Comparison of ENCODE assay signal across 14 cellular contexts in genomic region chr10:101682172-101682825, GRCh38. TPM values are rescaled to one million over a fixed set of nuclear protein-coding genes. Genes with fewer than 3 reads are reported as not detected.
DNase-seq lines count a peak whose midpoint lies in the region; ATAC-seq and TF ChIP-seq lines count a peak whose summit lies in the region.
"Had no signal": no experiment of that assay in that cellular context is flagged by ENCODE, and none has a peak within 500 bp of the region (broad histone marks: within the 10 kb centered on the region; RNA-seq: fewer than 3 reads in every experiment).

No MANE protein-coding gene starts in this region.

- H2AFZ ChIP-seq in PC-9 = no peak overlapping the region

- H3K4me2 ChIP-seq in PC-9 = peak overlapping the region; percentile 38; the same call in 1 of the 2 replicates

- no peak overlapping the region for H3K4me3 Mint-ChIP-seq in activated CD4-positive, alpha-beta T cell treated with anti-CD3 and anti-CD28 coated beads for 36 hours
- H3K4me3 Mint-ChIP-seq in activated T-cell treated with anti-CD3 and anti-CD28 coated beads, Interleukin-2, amount 50 U/mL, for 24 hours = no peak overlapping the region
- H3K4me3 Mint-ChIP-seq: activated CD4-positive, alpha-beta T cell treated with anti-CD3 and anti-CD28 coated beads, Interleukin-2, amount 10 ng/mL, durations not matched to agents 7 days and 5 days; activated naive CD8-positive, alpha-beta T cell treated with anti-CD3 and anti-CD28 coated beads, Interleukin-2, amount 50 U/mL, for 24 hours had no signal

- H3K4me1 ChIP-seq in PC-9 (replicated peaks; ENCODE audit: insufficient read depth) = no peaks in the 10 kb centered on the region
- peaks cover 41% of the 10 kb centered on the region for H3K4me1 ChIP-seq in psoas muscle

- no peak overlapping the region for H3K4me3 ChIP-seq in PC-9
- H3K4me3 ChIP-seq in psoas muscle = no peak overlapping the region
- H3K4me3 ChIP-seq in H7 (ENCODE audit: insufficient read depth, low read depth, low read length) = no peak overlapping the region
- H3K4me3 ChIP-seq: SJCRH30 had no signal

- ATAC-seq in psoas muscle = no peak
- ATAC-seq in activated CD4-positive, alpha-beta T cell treated with anti-CD3 and anti-CD28 coated beads for 36 hours = no peak
- ATAC-seq: activated naive CD8-positive, alpha-beta T cell treated with anti-CD3 and anti-CD28 coated beads, Interleukin-2, amount 50 U/mL, for 24 hours had no signal

- intact Hi-C loops in PC-9 (cut with micrococcal nuclease; ENCODE audit: unreplicated experiment) (no loop called here), psoas muscle (cut with DNase I) (no loop called here)
- intact Hi-C loops in activated CD4-positive, alpha-beta T cell treated with anti-CD3 and anti-CD28 coated beads for 36 hours (cut with DNase I, micrococcal nuclease) = no loop called here

- WGBS in psoas muscle, 3 donors = 6 to 28% (median 12%) methylated on average over 2 of the region's 2 CpGs

- no peaks in the 10 kb centered on the region for H3K27me3 Mint-ChIP-seq in activated CD4-positive, alpha-beta T cell treated with anti-CD3 and anti-CD28 coated beads for 36 hours
- H3K27me3 Mint-ChIP-seq in activated T-cell treated with anti-CD3 and anti-CD28 coated beads, Interleukin-2, amount 50 U/mL, for 24 hours = no peaks in the 10 kb centered on the region
- H3K27me3 Mint-ChIP-seq: activated CD4-positive, alpha-beta T cell treated with anti-CD3 and anti-CD28 coated beads, Interleukin-2, amount 10 ng/mL, durations not matched to agents 7 days and 5 days; activated naive CD8-positive, alpha-beta T cell treated with anti-CD3 and anti-CD28 coated beads, Interleukin-2, amount 50 U/mL, for 24 hours had no signal

- H3K4me1 Mint-ChIP-seq in activated CD4-positive, alpha-beta T cell treated with anti-CD3 and anti-CD28 coated beads for 36 hours = peaks cover 35% of the 10 kb centered on the region
- peaks cover 42% of the 10 kb centered on the region for H3K4me1 Mint-ChIP-seq in activated T-cell treated with anti-CD3 and anti-CD28 coated beads, Interleukin-2, amount 50 U/mL, for 24 hours (ENCODE audit: low read depth)

- POLR2A ChIA-PET in PC-9 (lab: Charles Lee; ENCODE audit: unreplicated experiment) = interaction anchor here (0.6 kb wide), 1 partner anchor 170 kb away, joined by 9 read pairs; no protein-coding TSS in a partner anchor
- POLR2A ChIA-PET in activated CD4-positive, alpha-beta T cell treated with anti-CD3 and anti-CD28 coated beads for 36 hours (lab: Charles Lee) = no interaction called here

- H3K36me3 Mint-ChIP-seq in activated CD4-positive, alpha-beta T cell treated with anti-CD3 and anti-CD28 coated beads for 36 hours (ENCODE audit: low read depth) = peaks cover 14% of the 10 kb centered on the region
- peaks cover 17% of the 10 kb centered on the region for H3K36me3 Mint-ChIP-seq in activated T-cell treated with anti-CD3 and anti-CD28 coated beads, Interleukin-2, amount 50 U/mL, for 24 hours (ENCODE audit: low read depth)

- H3K27ac ChIP-seq in PC-9 = 0 out of 2 replicates have a peak overlapping the region, but pooled peaks have one; percentile 16
- peak overlapping the region; percentile 4 for H3K27ac ChIP-seq in psoas muscle

- H3K9me3 Mint-ChIP-seq in activated CD4-positive, alpha-beta T cell treated with anti-CD3 and anti-CD28 coated beads for 36 hours (ENCODE audit: low read depth) = peaks cover 2% of the 10 kb centered on the region
- H3K9me3 Mint-ChIP-seq in activated T-cell treated with anti-CD3 and anti-CD28 coated beads, Interleukin-2, amount 50 U/mL, for 24 hours = peaks cover under 1% of the 10 kb centered on the region

- H3K9me3 ChIP-seq in PC-9 (ENCODE audit: insufficient read depth, low read depth) = no peaks in the 10 kb centered on the region
- H3K9me3 ChIP-seq in psoas muscle = no peaks in the 10 kb centered on the region

- no peaks in the 10 kb centered on the region for H3K36me3 ChIP-seq in PC-9 (ENCODE audit: low read depth)
- H3K36me3 ChIP-seq in psoas muscle (ENCODE audit: insufficient read depth in 1 of 2, low read depth in 1 of 2) = no peaks in the 10 kb centered on the region
- no peaks in the 10 kb centered on the region for H3K36me3 ChIP-seq in H7 (replicated peaks; ENCODE audit: control insufficient read depth, insufficient read depth, low read length)

- no peaks in the 10 kb centered on the region for H3K27me3 ChIP-seq in PC-9 (ENCODE audit: insufficient read depth, low read depth)
- no peaks in the 10 kb centered on the region for H3K27me3 ChIP-seq in psoas muscle (ENCODE audit: insufficient read depth in 3 of 3, low read length in 2 of 3)
- no peaks in the 10 kb centered on the region for H3K27me3 ChIP-seq in H7 (ENCODE audit: control insufficient read depth, insufficient read depth, low read length)
- H3K27me3 ChIP-seq: SJCRH30 had no signal

- no peaks in the 10 kb centered on the region for H3K79me2 ChIP-seq in PC-9 (ENCODE audit: low read depth)

- no TSS peak for BruUV-seq in PC-9 (replicated peaks; lab: Mats Ljungman, UMichigan)

- no peaks in the 10 kb centered on the region for H3F3A ChIP-seq in PC-9 (ENCODE audit: insufficient read depth, low read depth)

- no peaks in the 10 kb centered on the region for H3K9me2 ChIP-seq in PC-9 (ENCODE audit: insufficient read depth)

- CTCF ChIA-PET in PC-9 (lab: Charles Lee) = no interaction called here
- CTCF ChIA-PET in activated CD4-positive, alpha-beta T cell treated with anti-CD3 and anti-CD28 coated beads for 36 hours (lab: Charles Lee) = interaction anchor here (0.7 to 1.4 kb wide), 2 partner anchors 29 to 296 kb away, joined by 3 to 5 read pairs; no protein-coding TSS in a partner anchor

- no peak overlapping the region for H3K27ac Mint-ChIP-seq in activated CD4-positive, alpha-beta T cell treated with anti-CD3 and anti-CD28 coated beads for 36 hours
- no peak overlapping the region for H3K27ac Mint-ChIP-seq in activated T-cell treated with anti-CD3 and anti-CD28 coated beads, Interleukin-2, amount 50 U/mL, for 24 hours
- H3K27ac Mint-ChIP-seq: activated CD4-positive, alpha-beta T cell treated with anti-CD3 and anti-CD28 coated beads, Interleukin-2, amount 10 ng/mL, durations not matched to agents 7 days and 5 days; activated naive CD8-positive, alpha-beta T cell treated with anti-CD3 and anti-CD28 coated beads, Interleukin-2, amount 50 U/mL, for 24 hours had no signal

- no peaks in the 10 kb centered on the region for H4K20me1 ChIP-seq in PC-9 (ENCODE audit: insufficient read depth)

- TF ChIP-seq CTCF in PC-9 (conservative IDR thresholded peaks at IDR 0.05) = no peak
- TF ChIP-seq CTCF in psoas muscle (IDR thresholded peaks at IDR 0.05) = no peak

- DNase-seq in EL = peak; percentile 25
- no peak for DNase-seq in PC-9
- DNase-seq in glomerular visceral epithelial cell (ENCODE audit: extremely low spot score) = peak; percentile 14
- no peak for DNase-seq in psoas muscle
- DNase-seq in DMS153 (lab: John Stamatoyannopoulos, UW) = no peak
- no peak for DNase-seq in activated CD4-positive, alpha-beta T cell treated with anti-CD3 and anti-CD28 coated beads for 36 hours
- DNase-seq in H7 = no peak
- no peak for DNase-seq in activated T-cell treated with anti-CD3 and anti-CD28 coated beads, Interleukin-2, amount 50 U/mL, for 24 hours
- DNase-seq: activated CD4-positive, alpha-beta T cell treated with anti-CD3 and anti-CD28 coated beads, Interleukin-2, amount 10 ng/mL, durations not matched to agents 7 days and 5 days; activated naive CD8-positive, alpha-beta T cell treated with anti-CD3 and anti-CD28 coated beads, Interleukin-2, amount 50 U/mL, for 24 hours; left cardiac atrium; stimulated activated CD4-positive, alpha-beta T cell treated with anti-CD3 and anti-CD28 coated beads, Interleukin-12 subunit alpha, Interleukin-12 subunit beta, amount 100 ng/mL, for 4 hours; stimulated activated naive CD4-positive, alpha-beta T cell had no signal

RNA-seq across cellular contexts. Expression of gene FBXW4, which starts 12.7 kb away (rescaled TPM):
- 34.9 and 38.2 TPM in 2 replicates for total RNA-seq in PC-9 (2021)
- 100 to 1,000 TPM in 1 of 4 donors, 10 to 100 TPM in 3; 69.0 to 100 (median 84.7) TPM for total RNA-seq in psoas muscle
- 10 to 100 TPM; 15.5 to 48.3 (median 39.3) TPM for polyA plus RNA-seq in psoas muscle
- 10 to 100 TPM; 34.7 to 36.3 TPM for total RNA-seq in activated CD4-positive, alpha-beta T cell treated with anti-CD3 and anti-CD28 coated beads for 36 hours
- total RNA-seq in H7 (2014; rRNA removed; shearing (Covaris generic)) = 25.2 and 25.4 TPM in 2 replicates

Comparison
In these comparisons a context has a peak if more than half of its experiments do, and no peak if none do; other contexts are left out.
1. DNase-seq: peak in EL (single experiment) and glomerular visceral epithelial cell (single experiment); none in PC-9 (0 of 2), psoas muscle (0 of 2), DMS153 (single experiment), activated CD4-positive, alpha-beta T cell treated with anti-CD3 and anti-CD28 coated beads for 36 hours (single experiment), H7 (single experiment) and activated T-cell treated with anti-CD3 and anti-CD28 coated beads, Interleukin-2, amount 50 U/mL, for 24 hours (single experiment).